In genomic region chr15:45132844-45133560, GRCh38 we compare ENCODE assay signal across 25 cellular contexts. TPM values are rescaled to one million over a fixed set of nuclear protein-coding genes. Genes with fewer than 3 reads are reported as not detected.
"Had no signal": no experiment of that assay in that cellular context is flagged by ENCODE, and none has a peak within 500 bp of the region (broad histone marks: within the 10 kb centered on the region; RNA-seq: fewer than 3 reads in every experiment).

No MANE protein-coding gene starts in this region.

- H3K9me3 ChIP-seq: body of pancreas, colonic mucosa, gastrocnemius medialis, heart left ventricle, left ventricle myocardium inferior, mucosa of descending colon, ovary had no signal

- H3K4me2 ChIP-seq: smooth muscle cell had no signal

- H3K9me3 Mint-ChIP-seq: activated naive CD8-positive, alpha-beta T cell treated with anti-CD3 and anti-CD28 coated beads for 36 hours; central memory CD8-positive, alpha-beta T cell; endodermal cell; neural crest cell; stimulated activated naive B cell treated with anti-CD40 and anti-IgM and Interleukin-4, amounts not matched to agents 10 μg/mL and 1 μg/mL and 100 μg/mL, for 72 hours had no signal

- H3K4me3 Mint-ChIP-seq: activated naive CD8-positive, alpha-beta T cell treated with anti-CD3 and anti-CD28 coated beads for 36 hours; central memory CD8-positive, alpha-beta T cell; endodermal cell; neural crest cell; stimulated activated naive B cell treated with anti-CD40 and anti-IgM and Interleukin-4, amounts not matched to agents 10 μg/mL and 1 μg/mL and 100 μg/mL, for 72 hours had no signal

- ATAC-seq: activated CD4-positive, CD25-positive, alpha-beta regulatory T cell treated with anti-CD3 and anti-CD28 coated beads, Interleukin-2, amount 50 U/mL, for 24 hours; body of pancreas; gastrocnemius medialis; heart left ventricle; mucosa of descending colon; sciatic nerve; stimulated activated naive B cell treated with anti-CD40 and anti-IgM and Interleukin-4, amounts not matched to agents 10 μg/mL and 1 μg/mL and 100 μg/mL, for 72 hours had no signal

- DNase-seq: activated CD8-positive, alpha-beta memory T cell treated with anti-CD3 and anti-CD28 coated beads for 24 hours; activated CD8-positive, alpha-beta memory T cell treated with anti-CD3 and anti-CD28 coated beads, Interleukin-2, amount 50 U/mL, for 48 hours; activated gamma-delta T cell treated with Interleukin-2 at 50 U/mL for 16 hours; activated naive CD8-positive, alpha-beta T cell treated with anti-CD3 and anti-CD28 coated beads for 36 hours; amygdala; body of pancreas; colonic mucosa; endodermal cell; gastrocnemius medialis; heart left ventricle; kidney glomerular epithelial cell; left ventricle myocardium inferior; mesenchymal stem cell; mucosa of descending colon; naive B cell; ovary; stimulated activated CD4-positive, alpha-beta T cell treated with anti-CD3 and anti-CD28 coated beads, Interleukin-4, amount 100 ng/mL, for 24 hours; stimulated activated naive B cell treated with anti-CD40 and anti-IgM and Interleukin-4, amounts not matched to agents 10 μg/mL and 1 μg/mL and 100 μg/mL, for 72 hours; T1000 had no signal

- H3K36me3 ChIP-seq: colonic mucosa, gastrocnemius medialis, heart left ventricle, left ventricle myocardium inferior, ovary had no signal

- H3K4me1 ChIP-seq: gastrocnemius medialis had no signal

- H3K36me3 Mint-ChIP-seq: activated naive CD8-positive, alpha-beta T cell treated with anti-CD3 and anti-CD28 coated beads for 36 hours; stimulated activated naive B cell treated with anti-CD40 and anti-IgM and Interleukin-4, amounts not matched to agents 10 μg/mL and 1 μg/mL and 100 μg/mL, for 72 hours had no signal

- H3K4me3 ChIP-seq: body of pancreas, colonic mucosa, gastrocnemius medialis, heart left ventricle, left ventricle myocardium inferior, mucosa of descending colon, ovary, smooth muscle cell had no signal

- H3K27ac Mint-ChIP-seq: activated naive CD8-positive, alpha-beta T cell treated with anti-CD3 and anti-CD28 coated beads for 36 hours; endodermal cell; stimulated activated naive B cell treated with anti-CD40 and anti-IgM and Interleukin-4, amounts not matched to agents 10 μg/mL and 1 μg/mL and 100 μg/mL, for 72 hours had no signal

- H3K27ac ChIP-seq: body of pancreas, colonic mucosa, gastrocnemius medialis, heart left ventricle, left ventricle myocardium inferior, ovary had no signal

- H3K27me3 ChIP-seq: ovary had no signal

RNA-seq across cellular contexts. Expression of gene DUOX1, which starts 3.2 kb away (rescaled TPM):
- total RNA-seq: neural crest cell had no signal

RNA-seq across cellular contexts. Expression of gene DUOXA1, which starts 3.3 kb away (rescaled TPM):
- total RNA-seq: activated naive CD8-positive, alpha-beta T cell treated with anti-CD3 and anti-CD28 coated beads for 36 hours; body of pancreas; gastrocnemius medialis; neural crest cell had no signal

RNA-seq across cellular contexts. Expression of gene DUOXA2, which starts 18.9 kb away (rescaled TPM):
- total RNA-seq: activated naive CD8-positive, alpha-beta T cell treated with anti-CD3 and anti-CD28 coated beads for 36 hours; body of pancreas; endodermal cell; gastrocnemius medialis; heart left ventricle; left ventricle myocardium inferior; neural crest cell; sciatic nerve; smooth muscle cell; T-helper 1 cell treated with Interleukin-12 subunit alpha and Interleukin-12 subunit beta and Interleukin-4 antibody, amounts not matched to agents 30 ng/mL and 1 ng/mL, for 36 hours had no signal
- polyA plus RNA-seq: smooth muscle cell had no signal

RNA-seq across cellular contexts. Expression of gene DUOX2, which starts 19.0 kb away (rescaled TPM):
- total RNA-seq: activated naive CD8-positive, alpha-beta T cell treated with anti-CD3 and anti-CD28 coated beads for 36 hours; gastrocnemius medialis; T-helper 1 cell treated with Interleukin-12 subunit alpha and Interleukin-12 subunit beta and Interleukin-4 antibody, amounts not matched to agents 30 ng/mL and 1 ng/mL, for 36 hours had no signal
